ENCODE assay signal across 9 cellular contexts in the genomic region with DNA sequence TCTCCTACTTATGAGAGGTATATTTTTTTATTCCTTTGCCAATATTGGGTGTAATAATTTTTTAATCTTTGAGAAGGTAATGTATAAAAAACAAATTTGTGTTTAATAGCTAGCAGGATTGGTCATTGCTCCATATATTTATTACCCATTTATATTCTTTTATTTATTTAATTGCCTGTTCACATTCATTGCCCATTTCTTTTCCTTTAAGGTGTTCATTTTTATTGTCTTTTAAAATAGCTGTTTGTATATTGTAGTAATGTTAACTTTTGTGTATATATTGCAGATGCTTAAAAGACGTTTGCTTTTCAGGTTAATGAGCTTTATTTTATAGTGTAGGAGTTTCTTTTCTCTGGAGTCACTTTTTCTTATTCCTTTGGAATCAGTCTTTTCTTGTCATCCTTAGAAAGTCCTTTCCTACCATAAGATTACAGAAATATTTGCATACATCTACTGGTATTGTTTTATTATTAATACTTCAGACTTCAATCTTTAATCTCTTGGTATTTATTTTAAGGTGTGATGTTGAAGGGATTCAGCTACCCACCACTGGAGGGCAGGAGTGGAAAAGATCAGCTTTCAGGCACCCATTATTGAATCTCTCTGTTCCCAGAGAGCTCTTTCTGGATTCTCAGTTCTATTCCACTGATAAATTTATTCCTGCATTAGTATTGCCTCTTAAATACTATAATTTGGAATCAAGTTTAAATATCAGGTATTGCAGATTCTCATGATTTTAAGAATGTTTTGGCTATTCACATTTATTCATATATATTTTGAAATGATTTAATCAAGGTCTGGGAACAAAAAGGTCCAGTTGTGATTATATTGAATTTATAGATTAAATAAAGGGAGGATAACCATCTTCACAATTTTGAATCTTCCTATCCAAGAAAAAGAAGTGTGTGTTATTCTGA. TPM values are rescaled to one million over a fixed set of nuclear protein-coding genes. Genes with fewer than 3 reads are reported as not detected.
A peak's percentile ranks its signal among the peaks of the same experiment; 100 is the strongest.
DNase-seq lines count a peak whose midpoint lies in the region; ATAC-seq, FAIRE-seq and TF ChIP-seq lines count a peak whose summit lies in the region.
"Had no signal": no experiment of that assay in that cellular context is flagged by ENCODE, and none has a peak within 500 bp of the region (broad histone marks: within the 10 kb centered on the region; RNA-seq: fewer than 3 reads in every experiment).

No MANE protein-coding gene starts in this region.

- H3K4me1 ChIP-seq in A549 (0 out of 3 replicates have a peak, but pooled peaks cover under 1% of the 10 kb centered on the region), mesenchymal stem cell (ENCODE audit: control insufficient read depth, insufficient read depth, low read depth, low read length) (no peaks in the 10 kb centered on the region)

- H3K4me2 ChIP-seq in A549: no peak overlapping the region
- no peak overlapping the region for H3K4me2 ChIP-seq in mesenchymal stem cell (ENCODE audit: low read length, poor library complexity, severe bottlenecking)

- H3K9ac ChIP-seq in mesenchymal stem cell (ENCODE audit: low read length): no peak overlapping the region

- DNase-seq in A549 (ENCODE audit: low read depth in 1 of 2, low spot score in 1 of 2) (peak in 1 of 2 experiments; percentile 16), RWPE1 (ENCODE audit: low spot score) (peak; percentile 45), foreskin fibroblast (peak; percentile 5 to 54), mesenchymal stem cell (no peak)
- DNase-seq: hypothalamus had no signal

- POLR2A ChIA-PET in A549 (lab: Yijun Ruan, JAX) (interaction anchor here (1.3 kb wide), 1 partner anchor 17 kb away, joined by 6 read pairs; a partner anchor contains a TSS), RWPE1 (lab: Yijun Ruan, JAX; ENCODE audit: low non-redundant PET) (no interaction called here)

- no peak overlapping the region for H2BK5ac ChIP-seq in mesenchymal stem cell (ENCODE audit: low read depth, low read length, poor library complexity, severe bottlenecking)

- no peak overlapping the region for H3K4ac ChIP-seq in mesenchymal stem cell (ENCODE audit: low read depth in 1 of 2, low read length in 2 of 2)

- no peak overlapping the region for H3K14ac ChIP-seq in mesenchymal stem cell (ENCODE audit: low read length in 2 of 2)

- H3K23ac ChIP-seq in mesenchymal stem cell (ENCODE audit: low read length in 2 of 2): no peak overlapping the region

- no peaks in the 10 kb centered on the region for H3K27me3 ChIP-seq in mesenchymal stem cell (ENCODE audit: control insufficient read depth in 1 of 2, insufficient read depth in 1 of 2, low read length in 2 of 2)

- H3K4me3 ChIP-seq in A549: no peak overlapping the region
- no peak overlapping the region for H3K4me3 ChIP-seq in foreskin fibroblast (ENCODE audit: low read depth in 1 of 2, low read length in 2 of 2)
- no peak overlapping the region for H3K4me3 ChIP-seq in mesenchymal stem cell (ENCODE audit: insufficient read depth in 1 of 2, low read depth in 1 of 2, low read length in 2 of 2)

- TF ChIP-seq RAD21 in A549 (conservative IDR thresholded peaks at IDR 0.05 in 1 of 2, IDR thresholded peaks at IDR 0.05 in 1 of 2): peak in 1 of 2 experiments; percentile 30; a peak in 2 of 5 replicates

- H4K8ac ChIP-seq in mesenchymal stem cell (ENCODE audit: low read length): no peak overlapping the region

- no peak overlapping the region for H4K91ac ChIP-seq in mesenchymal stem cell (ENCODE audit: low read length)

- peak; percentile 18 for FAIRE-seq in A549 (lab: Jason Lieb, UNC)
- FAIRE-seq in G401.6 (lab: Jason Lieb, UNC): peak; percentile 55

- no peak for TF ChIP-seq POLR2A in A549 (IDR thresholded peaks at IDR 0.05; ENCODE audit: low read length)

- 65% methylated on average over 1 of the region's 1 CpG for WGBS in A549 (ENCODE audit: missing lambda C conversion rate)
- no CpG with 5 or more reads among the region's 1 CpG for WGBS in mesenchymal stem cell

- H3K79me1 ChIP-seq in mesenchymal stem cell (replicated peaks; ENCODE audit: low read length, poor library complexity, severe bottlenecking): peaks cover 8% of the 10 kb centered on the region

- no peak overlapping the region for H2BK12ac ChIP-seq in mesenchymal stem cell (ENCODE audit: low read length in 2 of 2)

- no peak overlapping the region for H2AK5ac ChIP-seq in mesenchymal stem cell (ENCODE audit: low read length, severe bottlenecking)

- no peak overlapping the region for H2BK15ac ChIP-seq in mesenchymal stem cell (ENCODE audit: low read depth, poor library complexity, severe bottlenecking)

- TF ChIP-seq CTCF in A549 (IDR thresholded peaks at IDR 0.05) (peak; percentile 30; the same call in 1 of the 3 replicates), RWPE1 (conservative IDR thresholded peaks at IDR 0.05; ENCODE audit: low read depth) (peak; percentile 32; the same call in 1 of the 2 replicates), foreskin fibroblast (IDR thresholded peaks at IDR 0.05; ENCODE audit: low read depth, low read length) (peak; percentile 50)

- TF ChIP-seq EP300 in A549 (IDR thresholded peaks at IDR 0.05): no peak

- peaks cover 27% of the 10 kb centered on the region for H3K9me3 ChIP-seq in A549
- peaks cover 12% of the 10 kb centered on the region for H3K9me3 ChIP-seq in mesenchymal stem cell (ENCODE audit: control insufficient read depth, low read length)

- H2BK120ac ChIP-seq in mesenchymal stem cell (ENCODE audit: low read depth, low read length): no peak overlapping the region

- H3K36me3 ChIP-seq in mesenchymal stem cell (ENCODE audit: control insufficient read depth in 1 of 2, insufficient read depth in 2 of 2, low read depth in 1 of 2, low read length in 2 of 2): peaks cover 0 to 8% of the 10 kb centered on the region in 2 experiments

- H3K18ac ChIP-seq in mesenchymal stem cell (ENCODE audit: low read depth in 1 of 2, low read length in 2 of 2): no peak overlapping the region

- CTCF ChIA-PET in A549 (lab: Yijun Ruan, JAX): interaction anchor here (1.2 to 1.3 kb wide), 2 partner anchors 10 to 65 kb away, joined by 3 to 4 read pairs; no protein-coding TSS in a partner anchor
- CTCF ChIA-PET in RWPE1 (lab: Yijun Ruan, JAX): interaction anchor here (0.5 to 1.0 kb wide), 2 partner anchors 9 to 445 kb away, joined by 3 to 8 read pairs; no protein-coding TSS in a partner anchor

- ATAC-seq in A549 (no peak), GM19328 (IDR thresholded peaks at IDR 0.05; ENCODE audit: unreplicated experiment) (no peak), HG02840 (IDR thresholded peaks at IDR 0.05; ENCODE audit: low FRiP score, unreplicated experiment) (no peak), HG03139 (IDR thresholded peaks at IDR 0.05; ENCODE audit: unreplicated experiment) (no peak)

- no peak overlapping the region for H3K27ac ChIP-seq in A549
- no peak overlapping the region for H3K27ac ChIP-seq in RWPE1
- no peak overlapping the region for H3K27ac ChIP-seq in mesenchymal stem cell (ENCODE audit: low read length, poor library complexity, severe bottlenecking)

- H2AFZ ChIP-seq in mesenchymal stem cell (ENCODE audit: low read depth, low read length): no peak overlapping the region

TF ChIP-seq in A549, 52 proteins besides CTCF, POLR2A, EP300 and RAD21:
- no peak for TF ChIP-seq MYC (IDR thresholded peaks at IDR 0.05; ENCODE audit: borderline replicate concordance, low read length)
- TF ChIP-seq, protein P1, sequence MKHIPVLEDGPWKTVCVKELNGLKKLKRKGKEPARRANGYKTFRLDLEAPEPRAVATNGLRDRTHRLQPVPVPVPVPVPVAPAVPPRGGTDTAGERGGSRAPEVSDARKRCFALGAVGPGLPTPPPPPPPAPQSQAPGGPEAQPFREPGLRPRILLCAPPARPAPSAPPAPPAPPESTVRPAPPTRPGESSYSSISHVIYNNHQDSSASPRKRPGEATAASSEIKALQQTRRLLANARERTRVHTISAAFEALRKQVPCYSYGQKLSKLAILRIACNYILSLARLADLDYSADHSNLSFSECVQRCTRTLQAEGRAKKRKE (CRISPR knock-in tag; IDR thresholded peaks at IDR 0.05; ENCODE audit: low read depth): no peak
- TF ChIP-seq SREBF2 (IDR thresholded peaks at IDR 0.05): no peak
- no peak for TF ChIP-seq FOXS1 (CRISPR knock-in tag; IDR thresholded peaks at IDR 0.05)
- TF ChIP-seq ZC3H11A (IDR thresholded peaks at IDR 0.05): no peak
- TF ChIP-seq, protein P2, sequence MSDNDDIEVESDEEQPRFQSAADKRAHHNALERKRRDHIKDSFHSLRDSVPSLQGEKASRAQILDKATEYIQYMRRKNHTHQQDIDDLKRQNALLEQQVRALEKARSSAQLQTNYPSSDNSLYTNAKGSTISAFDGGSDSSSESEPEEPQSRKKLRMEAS (IDR thresholded peaks at IDR 0.05): no peak
- no peak for TF ChIP-seq GATA3 (IDR thresholded peaks at IDR 0.05; ENCODE audit: borderline replicate concordance)
- TF ChIP-seq HDAC2 (IDR thresholded peaks at IDR 0.05): no peak
- no peak for TF ChIP-seq HEYL (CRISPR knock-in tag; IDR thresholded peaks at IDR 0.05)
- TF ChIP-seq CBX8 (IDR thresholded peaks at IDR 0.05): no peak
- TF ChIP-seq FOSL2 (IDR thresholded peaks at IDR 0.05): no peak
- TF ChIP-seq FOSL2 (CRISPR knock-in tag; IDR thresholded peaks at IDR 0.05): no peak
- TF ChIP-seq, protein P3, sequence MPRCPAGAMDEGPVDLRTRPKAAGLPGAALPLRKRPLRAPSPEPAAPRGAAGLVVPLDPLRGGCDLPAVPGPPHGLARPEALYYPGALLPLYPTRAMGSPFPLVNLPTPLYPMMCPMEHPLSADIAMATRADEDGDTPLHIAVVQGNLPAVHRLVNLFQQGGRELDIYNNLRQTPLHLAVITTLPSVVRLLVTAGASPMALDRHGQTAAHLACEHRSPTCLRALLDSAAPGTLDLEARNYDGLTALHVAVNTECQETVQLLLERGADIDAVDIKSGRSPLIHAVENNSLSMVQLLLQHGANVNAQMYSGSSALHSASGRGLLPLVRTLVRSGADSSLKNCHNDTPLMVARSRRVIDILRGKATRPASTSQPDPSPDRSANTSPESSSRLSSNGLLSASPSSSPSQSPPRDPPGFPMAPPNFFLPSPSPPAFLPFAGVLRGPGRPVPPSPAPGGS (IDR thresholded peaks at IDR 0.05): no peak

RNA-seq across cellular contexts. Expression of a gene that starts 17.3 kb away (rescaled TPM):
- polyA plus RNA-seq in A549 (2011; rRNA removed) (58.3 and 76.6 TPM in 2 replicates), A549 (2017; fragmentation: RNase III; extraction: RNeasy Plus Mini Kit Qiagen cat#74134 plus additional on column Dnase treatment) (37.1 to 40.8 TPM (median 38.5 TPM) in 3 replicates)
- polyA plus RNA-seq in A549 (2012; cell fraction: cytosol; rRNA removed): 14.0 and 14.8 TPM in 2 replicates
- 9.9 and 18.6 TPM in 2 replicates for polyA plus RNA-seq in A549 (2012; cell fraction: nucleus; rRNA removed)
- polyA minus RNA-seq in A549 (2011; rRNA and poly(A)+ RNA removed): 87.7 and 121 TPM in 2 replicates
- 27.2 TPM for polyA plus RNA-seq in mesenchymal stem cell (2013, experiment 1 of 2)
- 27.7 TPM for polyA plus RNA-seq in mesenchymal stem cell (2013, experiment 2 of 2)
